24 cellular contexts compared by ENCODE assay signal in genomic region chr12:49414364-49414763, GRCh38. TPM values are rescaled to one million over a fixed set of nuclear protein-coding genes. Genes with fewer than 3 reads are reported as not detected.
DNase-seq lines count a peak whose midpoint lies in the region; ATAC-seq, FAIRE-seq and TF ChIP-seq lines count a peak whose summit lies in the region.
"Had no signal": no experiment of that assay in that cellular context is flagged by ENCODE, and none has a peak within 500 bp of the region (broad histone marks: within the 10 kb centered on the region; RNA-seq: fewer than 3 reads in every experiment).

No MANE protein-coding gene starts in this region.

- peaks cover 16% of the 10 kb centered on the region for H3F3A ChIP-seq in Loucy (ENCODE audit: low read depth)
- peaks cover 29% of the 10 kb centered on the region for H3F3A ChIP-seq in SK-N-SH (replicated peaks; ENCODE audit: insufficient read depth)

- POLR2A ChIA-PET in Caco-2 (lab: Charles Lee) = interaction anchor here (2.3 kb wide), 1 partner anchor 48 kb away, joined by 9 read pairs; the partner anchor contains the start of gene SPATS2
- POLR2A ChIA-PET in K562 (lab: Yijun Ruan, JAX) = interaction anchor here (1.8 kb wide), 1 partner anchor 11 kb away, joined by 7 read pairs; no protein-coding TSS in a partner anchor
- POLR2A ChIA-PET in SK-N-SH (lab: Yijun Ruan, JAX) = no interaction called here

- CTCF ChIA-PET in Caco-2 (lab: Charles Lee) (interaction anchor here (0.7 kb wide), 1 partner anchor 17 kb away, joined by 4 read pairs; no protein-coding TSS in a partner anchor), K562 (lab: Yijun Ruan, JAX; ENCODE audit: low intra/inter-chr PET ratio) (no interaction called here), SK-N-SH (lab: Yijun Ruan, JAX) (interaction anchor here (1.3 kb wide), 1 partner anchor 9 kb away, joined by 3 read pairs; no protein-coding TSS in a partner anchor)

- H3K4me3 Mint-ChIP-seq in Caco-2 (ENCODE audit: unreplicated experiment) = no peak overlapping the region
- H3K4me3 Mint-ChIP-seq: CD14-positive monocyte; CD4-positive, alpha-beta T cell; CD8-positive, alpha-beta memory T cell had no signal

- no peaks in the 10 kb centered on the region for H3K27me3 Mint-ChIP-seq in Caco-2 (ENCODE audit: insufficient read depth, unreplicated experiment)
- H3K27me3 Mint-ChIP-seq: CD4-positive, alpha-beta T cell; CD8-positive, alpha-beta memory T cell had no signal

- DNase-seq in Caco-2 (no peak), K562 (ENCODE audit: extremely low read depth in 1 of 4, low spot score in 3 of 4) (no peak), GM13976 (ENCODE audit: low spot score) (no peak), SK-N-SH (no peak), GM20000 (ENCODE audit: low spot score) (no peak), thyroid gland (no peak)
- DNase-seq: 8988T; ACHN; AML-193; BE2C; Calu3; CD4-positive, alpha-beta T cell; CD8-positive, alpha-beta memory T cell; DMS53; DMS79 treated with DMSO at 0.1 percent for 48 hours; GF-D8; GOT3 had no signal

- TF ChIP-seq CTCF in Caco-2 (IDR thresholded peaks at IDR 0.05; ENCODE audit: insufficient read depth in 1 of 2, low read depth in 1 of 2, low read length in 1 of 2, severe bottlenecking in 1 of 2, unreplicated experiment in 1 of 2) (no peak), Loucy (conservative IDR thresholded peaks at IDR 0.05; ENCODE audit: low read length) (no peak), K562 (IDR thresholded peaks at IDR 0.05 in 2 of 3, conservative IDR thresholded peaks at IDR 0.05 in 1 of 3; ENCODE audit: insufficient read depth in 2 of 3, low read depth in 1 of 3, low read length in 3 of 3) (no peak), liver (IDR thresholded peaks at IDR 0.05; ENCODE audit: low read depth, low read length, missing input control) (no peak), GM13976 (IDR thresholded peaks at IDR 0.05; ENCODE audit: borderline replicate concordance, control extremely low read depth, extremely low read depth, insufficient read depth, missing control alignments) (no peak), SK-N-SH (IDR thresholded peaks at IDR 0.05) (no peak), GM20000 (IDR thresholded peaks at IDR 0.05; ENCODE audit: extremely low read depth, missing control alignments) (no peak), thyroid gland (IDR thresholded peaks at IDR 0.05) (no peak)

- peaks cover 33% of the 10 kb centered on the region for H3K4me1 Mint-ChIP-seq in Caco-2 (ENCODE audit: low read depth, unreplicated experiment)
- H3K4me1 Mint-ChIP-seq: CD8-positive, alpha-beta memory T cell had no signal

- no peaks in the 10 kb centered on the region for H3K9me3 Mint-ChIP-seq in Caco-2 (ENCODE audit: unreplicated experiment)
- H3K9me3 Mint-ChIP-seq: CD14-positive monocyte; CD4-positive, alpha-beta T cell; CD8-positive, alpha-beta memory T cell had no signal

- H3K27ac ChIP-seq in K562 (ENCODE audit: extremely low read depth, low read depth, low read length) = no peak overlapping the region
- H3K27ac ChIP-seq in liver (ENCODE audit: low read depth in 1 of 2, low read length in 2 of 2) = no peak overlapping the region
- H3K27ac ChIP-seq in SK-N-SH (ENCODE audit: low read depth in 2 of 2, low read length in 1 of 2) = no peak overlapping the region
- H3K27ac ChIP-seq in thyroid gland = no peak overlapping the region
- H3K27ac ChIP-seq: BLaER1 treated with 17β-estradiol and CSF1 and Interleukin-3, amounts not matched to agents 10 nM and 100 nM had no signal

- no peaks in the 10 kb centered on the region for H3K9me1 ChIP-seq in K562 (ENCODE audit: control insufficient read depth, insufficient read depth, low read length)

- H3K9ac ChIP-seq in Loucy (ENCODE audit: low read depth, low read length, poor library complexity, severe bottlenecking) (peak overlapping the region; percentile 59), K562 (ENCODE audit: insufficient read depth in 1 of 2, low read depth in 2 of 2, low read length in 2 of 2) (no peak overlapping the region), liver (ENCODE audit: low read depth in 1 of 2, low read length in 2 of 2) (no peak overlapping the region), SK-N-SH (no peak overlapping the region)
- H3K9ac ChIP-seq: BLaER1 treated with 17β-estradiol and CSF1 and Interleukin-3, amounts not matched to agents 10 nM and 100 nM had no signal

- peak; percentile 31; the same call in 2 of the 3 replicates for ATAC-seq in K562

- no peak for FAIRE-seq in K562 (lab: Jason Lieb, UNC)
- FAIRE-seq: A549, GM12891 had no signal

- H3K4me3 ChIP-seq in Caco-2 (ENCODE audit: low read depth, low read length) (no peak overlapping the region), Loucy (ENCODE audit: low read length, poor library complexity, severe bottlenecking) (no peak overlapping the region), K562 (no peak overlapping the region), liver (ENCODE audit: low read depth in 1 of 3, low read length in 3 of 3) (no peak overlapping the region), SK-N-SH (ENCODE audit: low read depth in 2 of 2, low read length in 1 of 2) (no peak overlapping the region), thyroid gland (replicated peaks in 1 of 3) (no peak overlapping the region)
- H3K4me3 ChIP-seq: A549; BLaER1 treated with 17β-estradiol and CSF1 and Interleukin-3, amounts not matched to agents 10 nM and 100 nM; HAP-1 had no signal

- H4K20me1 ChIP-seq in Loucy (ENCODE audit: insufficient read depth, low read length, poor library complexity, severe bottlenecking) (no peaks in the 10 kb centered on the region), K562 (replicated peaks; ENCODE audit: control insufficient read depth, insufficient read depth, low read length) (no peaks in the 10 kb centered on the region), SK-N-SH (ENCODE audit: insufficient read depth) (peaks cover 59% of the 10 kb centered on the region)

- no peaks in the 10 kb centered on the region for H3K36me3 Mint-ChIP-seq in Caco-2 (ENCODE audit: insufficient read depth, unreplicated experiment)

- in situ Hi-C loops in K562 (cut with MboI) = no loop called here
- in situ Hi-C loops in GM13976 (cut with MboI; ENCODE audit: low sequenced_read_pairs, unreplicated experiment) = no loop called here

- no peak overlapping the region for H2AFZ ChIP-seq in Loucy (ENCODE audit: low read length)
- no peak overlapping the region for H2AFZ ChIP-seq in K562 (ENCODE audit: low read depth, low read length)
- no peak overlapping the region for H2AFZ ChIP-seq in SK-N-SH (ENCODE audit: low read depth)

- BruUV-seq in Caco-2 (replicated peaks; lab: Mats Ljungman, UMichigan) (no TSS peak), K562 (replicated peaks; lab: Mats Ljungman, UMichigan) (no TSS peak)

- no peaks in the 10 kb centered on the region for H3K9me3 ChIP-seq in Caco-2
- H3K9me3 ChIP-seq in Loucy (ENCODE audit: insufficient read depth, low read depth, low read length) = no peaks in the 10 kb centered on the region
- H3K9me3 ChIP-seq in K562 (replicated peaks; ENCODE audit: control insufficient read depth, insufficient read depth, low read depth, low read length) = no peaks in the 10 kb centered on the region
- H3K9me3 ChIP-seq in liver (ENCODE audit: control insufficient read depth in 4 of 4, low read length in 3 of 4) = no peaks in the 10 kb centered on the region
- no peaks in the 10 kb centered on the region for H3K9me3 ChIP-seq in SK-N-SH
- H3K9me3 ChIP-seq in thyroid gland = no peaks in the 10 kb centered on the region
- H3K9me3 ChIP-seq: A549; BE2C; BLaER1 treated with 17β-estradiol and CSF1 and Interleukin-3, amounts not matched to agents 10 nM and 100 nM; HAP-1 had no signal

- WGBS in K562 (ENCODE audit: insufficient coverage, low coverage, missing lambda C conversion rate) = 33% methylated on average over 1 of the region's 2 CpGs
- WGBS in liver = 61% methylated on average over 2 of the region's 2 CpGs
- 88% methylated on average over 2 of the region's 2 CpGs for WGBS in SK-N-SH (ENCODE audit: low lambda C conversion rate)
- WGBS in thyroid gland, 2 donors = 78 to 80% methylated on average over 2 of the region's 2 CpGs

- H3K9me2 ChIP-seq in Loucy (replicated peaks; ENCODE audit: low read depth, low read length) (no peaks in the 10 kb centered on the region), SK-N-SH (no peaks in the 10 kb centered on the region)

- no peaks in the 10 kb centered on the region for H3K27me3 ChIP-seq in Caco-2 (replicated peaks; ENCODE audit: control insufficient read depth, insufficient read depth, low read length)
- no peaks in the 10 kb centered on the region for H3K27me3 ChIP-seq in Loucy (ENCODE audit: insufficient read depth, low read length, poor library complexity, severe bottlenecking)
- H3K27me3 ChIP-seq in K562 (ENCODE audit: control insufficient read depth in 2 of 2, insufficient read depth in 2 of 2, low read length in 2 of 2) = no peaks in the 10 kb centered on the region
- H3K27me3 ChIP-seq in liver (ENCODE audit: control insufficient read depth in 4 of 4, insufficient read depth in 4 of 4, low read length in 3 of 4) = no peaks in the 10 kb centered on the region
- H3K27me3 ChIP-seq in SK-N-SH (ENCODE audit: insufficient read depth) = no peaks in the 10 kb centered on the region
- no peaks in the 10 kb centered on the region for H3K27me3 ChIP-seq in thyroid gland
- H3K27me3 ChIP-seq: BE2C; BLaER1 treated with 17β-estradiol and CSF1 and Interleukin-3, amounts not matched to agents 10 nM and 100 nM had no signal

- H3K79me2 ChIP-seq in Loucy (ENCODE audit: insufficient read depth, low read length) = peaks cover 57% of the 10 kb centered on the region
- H3K79me2 ChIP-seq in K562 (ENCODE audit: control insufficient read depth, insufficient read depth, low read length) = no peaks in the 10 kb centered on the region
- H3K79me2 ChIP-seq in SK-N-SH (ENCODE audit: insufficient read depth) = peaks cover 99% of the 10 kb centered on the region

- TF ChIP-seq RAD21 in K562 (CRISPR knock-in tag; conservative IDR thresholded peaks at IDR 0.05 in 1 of 2, IDR thresholded peaks at IDR 0.05 in 1 of 2) (no peak), liver (IDR thresholded peaks at IDR 0.05) (no peak), SK-N-SH (IDR thresholded peaks at IDR 0.05; ENCODE audit: low read length) (no peak)

- H3K4me1 ChIP-seq in Caco-2 (peaks cover 34% of the 10 kb centered on the region), Loucy (ENCODE audit: insufficient read depth, low read length, poor library complexity, severe bottlenecking) (peaks cover 67% of the 10 kb centered on the region), K562 (replicated peaks in 1 of 2; ENCODE audit: control insufficient read depth in 2 of 2, insufficient read depth in 2 of 2, low read length in 2 of 2) (peaks cover 4 to 21% of the 10 kb centered on the region in 2 experiments; a peak in 4 of 5 replicates), liver (ENCODE audit: control insufficient read depth in 4 of 4, insufficient read depth in 4 of 4, low read length in 3 of 4) (no peaks in the 10 kb centered on the region), SK-N-SH (ENCODE audit: control insufficient read depth in 1 of 2, insufficient read depth in 2 of 2, low read depth in 1 of 2, low read length in 1 of 2) (peaks cover 0 to 11% of the 10 kb centered on the region in 2 experiments; a peak in 2 of 4 replicates), thyroid gland (peaks cover 0 to 10% of the 10 kb centered on the region in 2 donors)
- H3K4me1 ChIP-seq: BE2C had no signal

- H3K36me3 ChIP-seq in Caco-2 (ENCODE audit: control insufficient read depth, insufficient read depth, low read length) = no peaks in the 10 kb centered on the region
- no peaks in the 10 kb centered on the region for H3K36me3 ChIP-seq in Loucy (ENCODE audit: insufficient read depth, low read length)
- H3K36me3 ChIP-seq in K562 (ENCODE audit: control insufficient read depth, insufficient read depth, low read length) = no peaks in the 10 kb centered on the region; the same call in 2 of the 3 replicates
- peaks cover 0 to 1% (median 0%) of the 10 kb centered on the region in 4 donors for H3K36me3 ChIP-seq in liver (ENCODE audit: control insufficient read depth in 4 of 4, insufficient read depth in 3 of 4, low read depth in 1 of 4, low read length in 3 of 4)
- peaks cover 0 to 28% of the 10 kb centered on the region in 2 experiments for H3K36me3 ChIP-seq in SK-N-SH (replicated peaks in 1 of 2; ENCODE audit: control insufficient read depth in 1 of 2, insufficient read depth in 2 of 2, low read length in 1 of 2)
- no peaks in the 10 kb centered on the region for H3K36me3 ChIP-seq in thyroid gland
- H3K36me3 ChIP-seq: BE2C, HAP-1 had no signal

- TF ChIP-seq EP300 in K562 (IDR thresholded peaks at IDR 0.05; ENCODE audit: low read length) (no peak), SK-N-SH (IDR thresholded peaks at IDR 0.05; ENCODE audit: borderline replicate concordance in 1 of 2, low read depth in 1 of 2, low read length in 1 of 2) (no peak)

- peak overlapping the region; percentile 20 for H3K27ac Mint-ChIP-seq in Caco-2 (ENCODE audit: unreplicated experiment)
- H3K27ac Mint-ChIP-seq: CD14-positive monocyte; CD4-positive, alpha-beta T cell; CD8-positive, alpha-beta memory T cell had no signal

- peak overlapping the region; percentile 77 for H3K4me2 ChIP-seq in Loucy (ENCODE audit: low read depth, low read length, poor library complexity, severe bottlenecking)
- H3K4me2 ChIP-seq in K562 (ENCODE audit: insufficient read depth, low read length) = no peak overlapping the region
- no peak overlapping the region for H3K4me2 ChIP-seq in SK-N-SH
- H3K4me2 ChIP-seq: A549; BLaER1 treated with 17β-estradiol and CSF1 and Interleukin-3, amounts not matched to agents 10 nM and 100 nM had no signal

- intact Hi-C loops in Caco-2 (cut with micrococcal nuclease; ENCODE audit: unreplicated experiment) = no loop called here
- intact Hi-C loops in K562 (cut with micrococcal nuclease) = no loop called here
- intact Hi-C loops in thyroid gland (cut with DNase I) = no loop called here

- TF ChIP-seq POLR2A in K562 (conservative IDR thresholded peaks at IDR 0.05) (no peak), thyroid gland (IDR thresholded peaks at IDR 0.05) (no peak)

RNA-seq across cellular contexts. Expression of gene SPATS2, which starts 47.1 kb away (rescaled TPM):
- total RNA-seq in Caco-2 (2022) = 43.1 and 48.9 TPM in 2 replicates
- total RNA-seq in K562 (2011; cell fraction: chromatin; rRNA removed; ENCODE audit: low replicate concordance) = 49.5 and 94.9 TPM in 2 replicates
- total RNA-seq in K562 (2011; cell fraction: nucleolus; rRNA removed) = 28.2 and 31.3 TPM in 2 replicates
- 38.9 and 51.6 TPM in 2 replicates for total RNA-seq in K562 (2011; cell fraction: nucleoplasm; rRNA removed)
- total RNA-seq in K562 (2014; rRNA removed) = 9.7 and 12.5 TPM in 2 replicates
- 18.3 and 20.3 TPM in 2 replicates for total RNA-seq in K562 (2014; rRNA removed; fragmentation: Illumina TruSeq; extraction: Trizol)
- 17.8 and 17.9 TPM in 2 replicates for total RNA-seq in K562 (2015; rRNA removed; fragmentation: Illumina TruSeq; extraction: Trizol)
- total RNA-seq in K562 (2021) = 14.6 and 16.3 TPM in 2 replicates
- 30.0 and 48.2 TPM in 2 replicates for polyA plus RNA-seq in K562 (2011; rRNA removed)
- 20.0 and 25.0 TPM in 2 replicates for polyA plus RNA-seq in K562 (2011; cell fraction: cytosol; rRNA removed)
- polyA plus RNA-seq in K562 (2011; cell fraction: nucleus; rRNA removed) = 17.1 and 18.6 TPM in 2 replicates
- 14.7 and 16.8 TPM in 2 replicates for polyA plus RNA-seq in K562 (2012)
- 22.6 and 25.3 TPM in 2 replicates for polyA plus RNA-seq in K562 (2014; fragmentation: Illumina TruSeq; extraction: Trizol)
- polyA plus RNA-seq in K562 (2014; fragmentation: Nextera tagmentation; extraction: Ambion mirVana) = 1 to 10 TPM; 5.4 to 8.7 TPM
- polyA plus RNA-seq in K562 (2014; rRNA removed) = 14.9 and 17.5 TPM in 2 replicates
- polyA minus RNA-seq in K562 (2011; rRNA and poly(A)+ RNA removed) = 41.3 and 51.6 TPM in 2 replicates
- polyA minus RNA-seq in K562 (2011; cell fraction: cytosol; rRNA and poly(A)+ RNA removed) = 15.9 and 27.9 TPM in 2 replicates
- 12.3 and 24.8 TPM in 2 replicates for polyA minus RNA-seq in K562 (2011; cell fraction: nucleus; rRNA and poly(A)+ RNA removed)
- 1 to 10 TPM; 4.1 to 5.2 TPM for total RNA-seq in liver
- 1 to 10 TPM; 2.4 to 4.9 TPM for polyA plus RNA-seq in liver
- 72.9 and 90.2 TPM in 2 replicates for polyA plus RNA-seq in SK-N-SH (2012; rRNA removed)
- polyA plus RNA-seq in SK-N-SH (2012; cell fraction: cytosol; rRNA removed) = 85.7 and 87.4 TPM in 2 replicates
- 82.4 and 120 TPM in 2 replicates for polyA plus RNA-seq in SK-N-SH (2012; cell fraction: nucleus; rRNA removed)
- total RNA-seq in thyroid gland = 10 to 100 TPM; 24.7 to 37.8 (median 30.1) TPM
